Comparison of ENCODE assay signal across 8 cellular contexts in the genomic region with DNA sequence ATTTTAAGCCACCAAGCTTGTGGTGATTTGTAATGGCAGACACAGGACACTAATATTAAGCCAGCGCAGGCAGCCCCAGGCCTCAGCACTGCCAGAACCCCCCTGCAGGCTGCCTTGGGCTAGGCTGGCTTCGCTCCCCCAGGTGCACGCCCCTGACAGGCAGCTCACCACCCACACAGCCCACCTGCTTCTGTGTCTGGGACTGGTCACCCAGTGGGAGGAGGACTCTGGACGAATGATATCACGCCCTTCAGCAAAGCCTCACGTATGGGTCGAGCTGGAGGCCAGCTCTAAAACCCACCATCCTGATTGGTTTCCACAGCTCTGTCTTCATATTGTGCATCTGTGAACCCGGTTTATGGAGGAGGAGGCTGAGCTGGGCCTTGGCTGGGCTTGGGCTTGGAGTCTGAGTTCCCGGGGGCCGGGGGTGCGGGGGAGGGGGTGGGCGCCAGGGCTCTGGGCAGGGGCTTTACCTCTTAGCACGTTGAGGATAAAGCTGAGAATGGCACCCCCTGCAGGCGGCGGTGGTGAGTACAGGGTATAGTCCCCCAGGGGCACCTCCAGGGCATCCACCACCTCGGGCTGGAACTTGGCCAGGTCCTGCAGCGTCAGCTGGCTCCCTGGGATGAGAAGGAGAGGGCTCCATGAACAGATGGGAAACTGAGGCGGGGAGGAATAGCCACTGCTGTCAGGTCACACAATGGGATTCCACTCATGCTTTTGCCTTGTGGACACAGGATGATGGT. TPM values are rescaled to one million over a fixed set of nuclear protein-coding genes. Genes with fewer than 3 reads are reported as not detected.
DNase-seq lines count a peak whose midpoint lies in the region; ATAC-seq, FAIRE-seq and TF ChIP-seq lines count a peak whose summit lies in the region.

No MANE protein-coding gene starts in this region.

- ATAC-seq in GM21367 (IDR thresholded peaks at IDR 0.05; ENCODE audit: unreplicated experiment): no peak

- FAIRE-seq in endothelial cell of umbilical vein (lab: Jason Lieb, UNC): peak; percentile 52

- H3K27me3 ChIP-seq in endothelial cell of umbilical vein (ENCODE audit: control insufficient read depth in 2 of 2, insufficient read depth in 2 of 2, low read length in 2 of 2) (no peaks in the 10 kb centered on the region), smooth muscle cell (ENCODE audit: low read depth) (no peaks in the 10 kb centered on the region)

- H4K20me1 ChIP-seq in endothelial cell of umbilical vein (replicated peaks; ENCODE audit: control insufficient read depth, extremely low read depth, insufficient read depth, low read length): no peaks in the 10 kb centered on the region
- H4K20me1 ChIP-seq in smooth muscle cell (ENCODE audit: low read depth): no peaks in the 10 kb centered on the region

- intact Hi-C loops in activated CD4-positive, alpha-beta memory T cell treated with anti-CD3 and anti-CD28 coated beads for 36 hours (cut with micrococcal nuclease): loop anchor here (1.0 kb wide), 1 partner anchor 42 kb away; no protein-coding TSS in a partner anchor
- intact Hi-C loops in endothelial cell of umbilical vein (cut with micrococcal nuclease): no loop called here

- H3F3A ChIP-seq in smooth muscle cell (ENCODE audit: low read depth): no peaks in the 10 kb centered on the region

- BruUV-seq in endothelial cell of umbilical vein (replicated peaks; lab: Mats Ljungman, UMichigan): no TSS peak

- no peak overlapping the region for H3K27ac Mint-ChIP-seq in activated CD4-positive, alpha-beta memory T cell treated with anti-CD3 and anti-CD28 coated beads for 36 hours

- no peaks in the 10 kb centered on the region for H3K36me3 Mint-ChIP-seq in activated CD4-positive, alpha-beta memory T cell treated with anti-CD3 and anti-CD28 coated beads for 36 hours

- no peaks in the 10 kb centered on the region for H3K9me3 ChIP-seq in endothelial cell of umbilical vein (replicated peaks; ENCODE audit: control insufficient read depth, insufficient read depth, low read length)
- H3K9me3 ChIP-seq in smooth muscle cell (replicated peaks; ENCODE audit: low read depth): no peaks in the 10 kb centered on the region

- H3K36me3 ChIP-seq in endothelial cell of umbilical vein (ENCODE audit: control insufficient read depth in 2 of 2, extremely low read depth in 1 of 2, insufficient read depth in 2 of 2, low read length in 2 of 2): peaks cover 0 to 9% of the 10 kb centered on the region in 2 experiments
- H3K36me3 ChIP-seq in smooth muscle cell (ENCODE audit: low read depth): no peaks in the 10 kb centered on the region

- H3K4me2 ChIP-seq in endothelial cell of umbilical vein (ENCODE audit: insufficient read depth, low read length) (no peak overlapping the region), smooth muscle cell (no peak overlapping the region)

- no peaks in the 10 kb centered on the region for H3K9me1 ChIP-seq in endothelial cell of umbilical vein (replicated peaks; ENCODE audit: control insufficient read depth, extremely low read depth, insufficient read depth, low read length)

- H3K4me1 ChIP-seq in endothelial cell of umbilical vein (ENCODE audit: control insufficient read depth, extremely low read depth, insufficient read depth, low read length) (no peaks in the 10 kb centered on the region), smooth muscle cell (ENCODE audit: low read depth) (no peaks in the 10 kb centered on the region)

- H3K4me3 ChIP-seq in AG10803 (ENCODE audit: low read length) (no peak overlapping the region), endothelial cell of umbilical vein (replicated peaks in 1 of 3; ENCODE audit: insufficient read depth in 1 of 3, low read depth in 1 of 3, low read length in 3 of 3) (no peak overlapping the region), smooth muscle cell (no peak overlapping the region)

- H3K4me3 Mint-ChIP-seq in activated CD4-positive, alpha-beta memory T cell treated with anti-CD3 and anti-CD28 coated beads for 36 hours: no peak overlapping the region

- DNase-seq in AG10803 (ENCODE audit: low read depth): no peak
- DNase-seq in Kasumi-1 (lab: John Stamatoyannopoulos, UW): peak; percentile 14 to 18
- DNase-seq in activated CD4-positive, alpha-beta memory T cell treated with anti-CD3 and anti-CD28 coated beads for 36 hours: peak; percentile 76
- DNase-seq in endothelial cell of umbilical vein (ENCODE audit: low read depth, low spot score): peak; percentile 18
- DNase-seq in smooth muscle cell (lab: John Stamatoyannopoulos, UW; ENCODE audit: unreplicated experiment): no peak
- no peak for DNase-seq in NCI-H1417 treated with DMSO at 0.1 percent for 48 hours (lab: John Stamatoyannopoulos, UW)
- no peak for DNase-seq in pons (ENCODE audit: low spot score)

- H2AFZ ChIP-seq in endothelial cell of umbilical vein (ENCODE audit: low read depth, low read length): no peak overlapping the region
- H2AFZ ChIP-seq in smooth muscle cell (ENCODE audit: low read depth): no peak overlapping the region

- no peak for TF ChIP-seq POLR2A in endothelial cell of umbilical vein (IDR thresholded peaks at IDR 0.05; ENCODE audit: low read depth, low read length)

- H3K9me3 Mint-ChIP-seq in activated CD4-positive, alpha-beta memory T cell treated with anti-CD3 and anti-CD28 coated beads for 36 hours: no peaks in the 10 kb centered on the region

- CTCF ChIA-PET in activated CD4-positive, alpha-beta memory T cell treated with anti-CD3 and anti-CD28 coated beads for 36 hours (lab: Charles Lee): interaction anchor here (0.7 to 2.4 kb wide), 16 partner anchors 9 to 360 kb away, joined by 3 to 19 read pairs (median 5); no protein-coding TSS in a partner anchor
- CTCF ChIA-PET in endothelial cell of umbilical vein (lab: Charles Lee): interaction anchor here (0.9 to 5.1 kb wide), 14 partner anchors 9 to 74 kb away, joined by 3 to 71 read pairs (median 8); a partner anchor contains a TSS

- H3K79me2 ChIP-seq in endothelial cell of umbilical vein (ENCODE audit: control insufficient read depth, insufficient read depth, low read length) (peaks cover 18% of the 10 kb centered on the region), smooth muscle cell (ENCODE audit: low read depth) (no peaks in the 10 kb centered on the region)

- dilution Hi-C loops in endothelial cell of umbilical vein (cut with MboI; ENCODE audit: extremely low pct_ligation_motif_present, low sequenced_read_pairs): no loop called here

- POLR2A ChIA-PET in activated CD4-positive, alpha-beta memory T cell treated with anti-CD3 and anti-CD28 coated beads for 36 hours (lab: Charles Lee): no interaction called here
- POLR2A ChIA-PET in endothelial cell of umbilical vein (lab: Charles Lee): no interaction called here

- H3K9ac ChIP-seq in endothelial cell of umbilical vein (replicated peaks; ENCODE audit: extremely low read depth, insufficient read depth, low read length): no peak overlapping the region
- H3K9ac ChIP-seq in smooth muscle cell (ENCODE audit: low read depth): no peak overlapping the region

- WGBS in smooth muscle cell (ENCODE audit: low lambda C conversion rate): 74% methylated on average over 14 of the region's 18 CpGs

- peak; percentile 18; the same call in 1 of the 2 replicates for TF ChIP-seq CTCF in AG10803 (conservative IDR thresholded peaks at IDR 0.05; ENCODE audit: low read length)
- TF ChIP-seq CTCF in endothelial cell of umbilical vein (IDR thresholded peaks at IDR 0.05; ENCODE audit: extremely low read depth in 1 of 2, insufficient read depth in 1 of 2, low read depth in 1 of 2, low read length in 2 of 2): peak; percentile 21 to 38
- TF ChIP-seq CTCF in smooth muscle cell (IDR thresholded peaks at IDR 0.05; ENCODE audit: borderline replicate concordance, insufficient read depth, poor library complexity, severe bottlenecking): peak; percentile 36

- no peak overlapping the region for H3K27ac ChIP-seq in endothelial cell of umbilical vein (ENCODE audit: insufficient read depth, low read depth, low read length)
- H3K27ac ChIP-seq in smooth muscle cell (ENCODE audit: low read depth): no peak overlapping the region

- no peaks in the 10 kb centered on the region for H3K27me3 Mint-ChIP-seq in activated CD4-positive, alpha-beta memory T cell treated with anti-CD3 and anti-CD28 coated beads for 36 hours

- H3K4me1 Mint-ChIP-seq in activated CD4-positive, alpha-beta memory T cell treated with anti-CD3 and anti-CD28 coated beads for 36 hours (ENCODE audit: low read depth): no peaks in the 10 kb centered on the region

RNA-seq across cellular contexts. Expression of a gene that starts 13.8 kb away (rescaled TPM):
- total RNA-seq in activated CD4-positive, alpha-beta memory T cell treated with anti-CD3 and anti-CD28 coated beads for 36 hours: not detected
- total RNA-seq in endothelial cell of umbilical vein: 35.1 and 45.9 TPM in 2 replicates
- 293 and 501 TPM in 2 replicates for polyA plus RNA-seq in endothelial cell of umbilical vein
- 87.8 and 97.1 TPM in 2 replicates for polyA plus RNA-seq in endothelial cell of umbilical vein (2011; cell fraction: cytosol; rRNA removed)
- polyA plus RNA-seq in endothelial cell of umbilical vein (2011; cell fraction: nucleus; rRNA removed): 197 and 275 TPM in 2 replicates
- polyA plus RNA-seq in endothelial cell of umbilical vein (2012): 84.1 and 102 TPM in 2 replicates
- 197 and 218 TPM in 2 replicates for polyA minus RNA-seq in endothelial cell of umbilical vein
- not detected for polyA minus RNA-seq in endothelial cell of umbilical vein (2011; cell fraction: cytosol; rRNA and poly(A)+ RNA removed)
- 68.1 and 104 TPM in 2 replicates for polyA minus RNA-seq in endothelial cell of umbilical vein (2011; cell fraction: nucleus; rRNA and poly(A)+ RNA removed)
- total RNA-seq in smooth muscle cell: 3.7 and 5.4 TPM in 2 replicates
- 12.4 and 12.8 TPM in 2 replicates for polyA plus RNA-seq in smooth muscle cell

RNA-seq across cellular contexts. Expression of a gene that starts 39.5 kb away (rescaled TPM):
- 10 to 100 TPM; 27.7 to 34.3 TPM for total RNA-seq in activated CD4-positive, alpha-beta memory T cell treated with anti-CD3 and anti-CD28 coated beads for 36 hours
- total RNA-seq in endothelial cell of umbilical vein (63.2 and 79.3 TPM in 2 replicates), smooth muscle cell (19.1 and 19.5 TPM in 2 replicates)
- polyA plus RNA-seq in endothelial cell of umbilical vein (18.8 and 22.8 TPM in 2 replicates), smooth muscle cell (10.0 and 16.1 TPM in 2 replicates)
- 25.7 and 26.4 TPM in 2 replicates for polyA plus RNA-seq in endothelial cell of umbilical vein (2011; cell fraction: cytosol; rRNA removed)
- polyA plus RNA-seq in endothelial cell of umbilical vein (2011; cell fraction: nucleus; rRNA removed): 52.7 and 57.4 TPM in 2 replicates
- polyA plus RNA-seq in endothelial cell of umbilical vein (2012): 29.0 and 36.1 TPM in 2 replicates
- polyA minus RNA-seq in endothelial cell of umbilical vein: 51.1 and 60.3 TPM in 2 replicates
- polyA minus RNA-seq in endothelial cell of umbilical vein (2011; cell fraction: cytosol; rRNA and poly(A)+ RNA removed): 15.2 TPM
- 55.3 and 60.1 TPM in 2 replicates for polyA minus RNA-seq in endothelial cell of umbilical vein (2011; cell fraction: nucleus; rRNA and poly(A)+ RNA removed)

RNA-seq across cellular contexts. Expression of a gene that starts 49.8 kb away (rescaled TPM):
- under 1 TPM; 0.19 to 0.22 TPM for total RNA-seq in activated CD4-positive, alpha-beta memory T cell treated with anti-CD3 and anti-CD28 coated beads for 36 hours
- total RNA-seq in endothelial cell of umbilical vein: 0.18 and 0.27 TPM in 2 replicates
- polyA plus RNA-seq in endothelial cell of umbilical vein: 0.26 and 0.35 TPM in 2 replicates
- polyA plus RNA-seq in endothelial cell of umbilical vein (2011; cell fraction: cytosol; rRNA removed): 0.10 and 0.14 TPM in 2 replicates
- 1.0 and 1.3 TPM in 2 replicates for polyA plus RNA-seq in endothelial cell of umbilical vein (2011; cell fraction: nucleus; rRNA removed)
- polyA plus RNA-seq in endothelial cell of umbilical vein (2012): 0.33 and 0.41 TPM in 2 replicates
- polyA minus RNA-seq in endothelial cell of umbilical vein: 0.07 and 0.21 TPM in 2 replicates
- 0.31 TPM for polyA minus RNA-seq in endothelial cell of umbilical vein (2011; cell fraction: cytosol; rRNA and poly(A)+ RNA removed)
- polyA minus RNA-seq in endothelial cell of umbilical vein (2011; cell fraction: nucleus; rRNA and poly(A)+ RNA removed): 1.2 and 1.7 TPM in 2 replicates
- 1.1 and 1.5 TPM in 2 replicates for total RNA-seq in smooth muscle cell
- polyA plus RNA-seq in smooth muscle cell: 0.24 and 1.2 TPM in 2 replicates

Comparison
In these comparisons a context has a peak if more than half of its experiments do, and no peak if none do; other contexts are left out.
1. DNase-seq: peak in Kasumi-1 (2 of 2), activated CD4-positive, alpha-beta memory T cell treated with anti-CD3 and anti-CD28 coated beads for 36 hours (single experiment) and endothelial cell of umbilical vein (single experiment); none in AG10803 (single experiment), smooth muscle cell (single experiment), NCI-H1417 treated with DMSO at 0.1 percent for 48 hours (single experiment) and pons (single experiment).
2. Peak in every context shown above with its lines, with median percentiles within 50 percentile points of each other: CTCF ChIP-seq.